In genomic region chr1:204207136-204207616, GRCh38 we compare ENCODE assay signal across 1 cellular context.
TF ChIP-seq lines count a peak whose summit lies in the region.

No MANE protein-coding gene starts in this region.

TF ChIP-seq in K562, 482 proteins besides CTCF, POLR2A, EP300 and RAD21 (continued from another document and continues in another):
- TF ChIP-seq RBM34 (IDR thresholded peaks at IDR 0.05; ENCODE audit: borderline replicate concordance, insufficient read depth, low read length): no peak
- no peak for TF ChIP-seq STAT5B (CRISPR knock-in tag; IDR thresholded peaks at IDR 0.05)
- no peak for TF ChIP-seq ELK3 (CRISPR knock-in tag; IDR thresholded peaks at IDR 0.05)
- no peak for TF ChIP-seq SOX6 (IDR thresholded peaks at IDR 0.05)
- TF ChIP-seq ZBED1 (IDR thresholded peaks at IDR 0.05): no peak
- TF ChIP-seq ZNF609 (CRISPR knock-in tag; IDR thresholded peaks at IDR 0.05; ENCODE audit: borderline replicate concordance): no peak
- peak; percentile 57; the same call in 1 of the 2 replicates for TF ChIP-seq STAG1 (CRISPR knock-in tag; IDR thresholded peaks at IDR 0.05; ENCODE audit: borderline replicate concordance)
- TF ChIP-seq SIN3A (IDR thresholded peaks at IDR 0.05; ENCODE audit: borderline replicate concordance in 2 of 2, control insufficient read depth in 1 of 2, low read depth in 2 of 2, low read length in 2 of 2): no peak
- TF ChIP-seq, protein P1, sequence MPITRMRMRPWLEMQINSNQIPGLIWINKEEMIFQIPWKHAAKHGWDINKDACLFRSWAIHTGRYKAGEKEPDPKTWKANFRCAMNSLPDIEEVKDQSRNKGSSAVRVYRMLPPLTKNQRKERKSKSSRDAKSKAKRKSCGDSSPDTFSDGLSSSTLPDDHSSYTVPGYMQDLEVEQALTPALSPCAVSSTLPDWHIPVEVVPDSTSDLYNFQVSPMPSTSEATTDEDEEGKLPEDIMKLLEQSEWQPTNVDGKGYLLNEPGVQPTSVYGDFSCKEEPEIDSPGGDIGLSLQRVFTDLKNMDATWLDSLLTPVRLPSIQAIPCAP (CRISPR knock-in tag; IDR thresholded peaks at IDR 0.05; ENCODE audit: borderline replicate concordance): no peak
- no peak for TF ChIP-seq ESRRB (CRISPR knock-in tag; IDR thresholded peaks at IDR 0.05; ENCODE audit: borderline replicate concordance)
- no peak for TF ChIP-seq CEBPZ (IDR thresholded peaks at IDR 0.05; ENCODE audit: borderline replicate concordance, low read depth, low read length)
- no peak for TF ChIP-seq SAFB (IDR thresholded peaks at IDR 0.05; ENCODE audit: borderline replicate concordance, low read depth, low read length)
- no peak for TF ChIP-seq GTF2F1 (IDR thresholded peaks at IDR 0.05; ENCODE audit: low read depth, low read length)
- TF ChIP-seq ZNF766 (CRISPR knock-in tag; conservative IDR thresholded peaks at IDR 0.05): no peak
- TF ChIP-seq, protein P2, sequence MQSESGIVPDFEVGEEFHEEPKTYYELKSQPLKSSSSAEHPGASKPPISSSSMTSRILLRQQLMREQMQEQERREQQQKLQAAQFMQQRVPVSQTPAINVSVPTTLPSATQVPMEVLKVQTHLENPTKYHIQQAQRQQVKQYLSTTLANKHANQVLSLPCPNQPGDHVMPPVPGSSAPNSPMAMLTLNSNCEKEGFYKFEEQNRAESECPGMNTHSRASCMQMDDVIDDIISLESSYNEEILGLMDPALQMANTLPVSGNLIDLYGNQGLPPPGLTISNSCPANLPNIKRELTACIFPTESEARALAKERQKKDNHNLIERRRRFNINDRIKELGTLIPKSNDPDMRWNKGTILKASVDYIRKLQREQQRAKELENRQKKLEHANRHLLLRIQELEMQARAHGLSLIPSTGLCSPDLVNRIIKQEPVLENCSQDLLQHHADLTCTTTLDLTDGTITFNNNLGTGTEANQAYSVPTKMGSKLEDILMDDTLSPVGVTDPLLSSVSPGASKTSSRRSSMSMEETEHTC (IDR thresholded peaks at IDR 0.05): no peak
- TF ChIP-seq TFE3 (CRISPR knock-in tag; IDR thresholded peaks at IDR 0.05): no peak
- no peak for TF ChIP-seq POLR3G (IDR thresholded peaks at IDR 0.05; ENCODE audit: extremely low read depth, insufficient read length, insufficient replicate concordance)
- TF ChIP-seq CREB1 (IDR thresholded peaks at IDR 0.05): no peak
- no peak for TF ChIP-seq CREB1 (CRISPR knock-in tag; IDR thresholded peaks at IDR 0.05)
- TF ChIP-seq NR2C1 (IDR thresholded peaks at IDR 0.05): no peak
- TF ChIP-seq NR2C1 (tag; IDR thresholded peaks at IDR 0.05): no peak
- TF ChIP-seq RAD51 (IDR thresholded peaks at IDR 0.05; ENCODE audit: borderline replicate concordance, low read depth): no peak
- no peak for TF ChIP-seq RBM14 (IDR thresholded peaks at IDR 0.05; ENCODE audit: borderline replicate concordance, insufficient read depth, low read depth, low read length)
- TF ChIP-seq, protein P3, sequence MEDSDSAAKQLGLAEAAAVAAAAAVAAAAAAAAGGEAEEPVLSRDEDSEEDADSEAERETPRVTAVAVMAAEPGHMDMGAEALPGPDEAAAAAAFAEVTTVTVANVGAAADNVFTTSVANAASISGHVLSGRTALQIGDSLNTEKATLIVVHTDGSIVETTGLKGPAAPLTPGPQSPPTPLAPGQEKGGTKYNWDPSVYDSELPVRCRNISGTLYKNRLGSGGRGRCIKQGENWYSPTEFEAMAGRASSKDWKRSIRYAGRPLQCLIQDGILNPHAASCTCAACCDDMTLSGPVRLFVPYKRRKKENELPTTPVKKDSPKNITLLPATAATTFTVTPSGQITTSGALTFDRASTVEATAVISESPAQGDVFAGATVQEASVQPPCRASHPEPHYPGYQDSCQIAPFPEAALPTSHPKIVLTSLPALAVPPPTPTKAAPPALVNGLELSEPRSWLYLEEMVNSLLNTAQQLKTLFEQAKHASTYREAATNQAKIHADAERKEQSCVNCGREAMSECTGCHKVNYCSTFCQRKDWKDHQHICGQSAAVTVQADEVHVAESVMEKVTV (CRISPR knock-in tag; IDR thresholded peaks at IDR 0.05): peak; percentile 54; the same call in 1 of the 2 replicates
- TF ChIP-seq RBM25 (IDR thresholded peaks at IDR 0.05; ENCODE audit: low read depth, low read length, severe bottlenecking): no peak
- TF ChIP-seq TCFL5 (CRISPR knock-in tag; conservative IDR thresholded peaks at IDR 0.05): no peak
- TF ChIP-seq RBBP5 (IDR thresholded peaks at IDR 0.05; ENCODE audit: borderline replicate concordance, insufficient read depth, low read length, poor library complexity, severe bottlenecking): no peak
- TF ChIP-seq CHCHD3 (CRISPR knock-in tag; IDR thresholded peaks at IDR 0.05): no peak
- TF ChIP-seq ZNF668 (CRISPR knock-in tag; IDR thresholded peaks at IDR 0.05): no peak
- TF ChIP-seq CBX2 (IDR thresholded peaks at IDR 0.05; ENCODE audit: insufficient read depth, low read length, poor library complexity, severe bottlenecking): no peak
- TF ChIP-seq ZNF134 (CRISPR knock-in tag; conservative IDR thresholded peaks at IDR 0.05): no peak
- TF ChIP-seq PYGO2 (tag; IDR thresholded peaks at IDR 0.05): no peak
- no peak for TF ChIP-seq ZNF507 (tag; conservative IDR thresholded peaks at IDR 0.05)
- no peak for TF ChIP-seq DNMT1 (IDR thresholded peaks at IDR 0.05)
- no peak for TF ChIP-seq MTA2 (IDR thresholded peaks at IDR 0.05; ENCODE audit: low read depth)
- TF ChIP-seq ZNF384 (IDR thresholded peaks at IDR 0.05; ENCODE audit: low read depth, low read length): 0 out of 2 replicates have a peak, but pooled peaks have one; percentile 10
- TF ChIP-seq ZNF318 (IDR thresholded peaks at IDR 0.05; ENCODE audit: borderline replicate concordance in 1 of 2, low read depth in 1 of 2): no peak
